ENCODE assay signal across 12 cellular contexts in genomic region chr9:86720893-86721698, GRCh38.
DNase-seq lines count a peak whose midpoint lies in the region; TF ChIP-seq lines count a peak whose summit lies in the region.
"Had no signal": no experiment of that assay in that cellular context is flagged by ENCODE, and none has a peak within 500 bp of the region (broad histone marks: within the 10 kb centered on the region; RNA-seq: fewer than 3 reads in every experiment).

No MANE protein-coding gene starts in this region.

- H3K79me2 ChIP-seq in neural progenitor cell (ENCODE audit: low read depth) = no peaks in the 10 kb centered on the region

- no peak overlapping the region for H3K9ac ChIP-seq in neural progenitor cell

- H3K4me2 ChIP-seq in neural progenitor cell = no peak overlapping the region

- no peak for TF ChIP-seq CTCF in neural progenitor cell (IDR thresholded peaks at IDR 0.05)
- TF ChIP-seq CTCF in prostate gland (IDR thresholded peaks at IDR 0.05) = no peak
- TF ChIP-seq CTCF in nephron progenitor cell (IDR thresholded peaks at IDR 0.05) = no peak

- H3K27me3 ChIP-seq in SJCRH30 (no peaks in the 10 kb centered on the region), neural progenitor cell (no peaks in the 10 kb centered on the region), prostate gland (replicated peaks; ENCODE audit: insufficient read depth) (no peaks in the 10 kb centered on the region)

- H3K9me3 ChIP-seq in SJCRH30 (replicated peaks) = peaks cover 15% of the 10 kb centered on the region
- H3K9me3 ChIP-seq in neural progenitor cell (ENCODE audit: low read depth) = no peaks in the 10 kb centered on the region
- no peaks in the 10 kb centered on the region for H3K9me3 ChIP-seq in prostate gland

- H3K4me3 ChIP-seq in SJCRH30 (no peak overlapping the region), neural progenitor cell (no peak overlapping the region), prostate gland (no peak overlapping the region)

- no peaks in the 10 kb centered on the region for H3K9me3 Mint-ChIP-seq in neural progenitor cell
- H3K9me3 Mint-ChIP-seq in nephron progenitor cell = no peaks in the 10 kb centered on the region

- H3K27me3 Mint-ChIP-seq in neural progenitor cell (ENCODE audit: insufficient read depth, low read depth) (no peaks in the 10 kb centered on the region), nephron progenitor cell (ENCODE audit: low read depth, poor library complexity) (peaks cover 11% of the 10 kb centered on the region)

- 65% methylated on average over 7 of the region's 7 CpGs for WGBS in prostate gland

- H3K4me1 Mint-ChIP-seq in neural progenitor cell (peaks cover 10% of the 10 kb centered on the region), nephron progenitor cell (peaks cover 30% of the 10 kb centered on the region)

- H3K27ac Mint-ChIP-seq in neural progenitor cell = no peak overlapping the region
- H3K27ac Mint-ChIP-seq in nephron progenitor cell = no peak overlapping the region

- H4K20me1 ChIP-seq in neural progenitor cell (ENCODE audit: low read depth) = no peaks in the 10 kb centered on the region

- peak; percentile 19 for DNase-seq in A172 (ENCODE audit: low spot score)
- peak in 1 of 2 experiments; percentile 31 for DNase-seq in SJCRH30
- peak; percentile 62 for DNase-seq in fibroblast of peridontal ligament (ENCODE audit: extremely low read depth)
- no peak for DNase-seq in neural progenitor cell (ENCODE audit: low spot score)
- no peak for DNase-seq in NCI-H2029 treated with DMSO at 0.1 percent for 48 hours (lab: John Stamatoyannopoulos, UW)
- no peak for DNase-seq in NCI-H1092 treated with DMSO at 0.1 percent for 48 hours (lab: John Stamatoyannopoulos, UW)
- no peak for DNase-seq in prostate gland (ENCODE audit: low spot score)
- no peak for DNase-seq in nephron progenitor cell
- DNase-seq: cerebellar nuclear complex; midbrain; NCI-H1048; stimulated activated CD4-positive, alpha-beta T cell treated with anti-CD3 and anti-CD28 coated beads, Interleukin-12 subunit alpha, Interleukin-12 subunit beta, amount 100 ng/mL, for 4 hours had no signal

- H3K36me3 ChIP-seq in SJCRH30 (no peaks in the 10 kb centered on the region), neural progenitor cell (no peaks in the 10 kb centered on the region), prostate gland (no peaks in the 10 kb centered on the region)

- H3K4me3 Mint-ChIP-seq in neural progenitor cell (no peak overlapping the region), nephron progenitor cell (no peak overlapping the region)

- TF ChIP-seq POLR2A in prostate gland (IDR thresholded peaks at IDR 0.05) = no peak

- H3K27ac ChIP-seq in SJCRH30 = peak overlapping the region; percentile 55
- no peak overlapping the region for H3K27ac ChIP-seq in neural progenitor cell
- no peak overlapping the region for H3K27ac ChIP-seq in prostate gland

- H3K4me1 ChIP-seq in SJCRH30 (peaks cover 29% of the 10 kb centered on the region), neural progenitor cell (no peaks in the 10 kb centered on the region), prostate gland (replicated peaks) (no peaks in the 10 kb centered on the region)

- H3K36me3 Mint-ChIP-seq in neural progenitor cell (no peaks in the 10 kb centered on the region), nephron progenitor cell (ENCODE audit: low read depth) (no peaks in the 10 kb centered on the region)

- intact Hi-C loops in prostate gland (cut with DNase I) = no loop called here

- no peaks in the 10 kb centered on the region for H3F3A ChIP-seq in neural progenitor cell (ENCODE audit: low read depth)

- peak overlapping the region; percentile 45 for H2AFZ ChIP-seq in neural progenitor cell (replicated peaks)

Comparison
In these comparisons a context has a peak if more than half of its experiments do, and no peak if none do; other contexts are left out.
1. DNase-seq: peak in A172 (single experiment) and fibroblast of peridontal ligament (single experiment); none in neural progenitor cell (single experiment), NCI-H2029 treated with DMSO at 0.1 percent for 48 hours (single experiment), NCI-H1092 treated with DMSO at 0.1 percent for 48 hours (single experiment), prostate gland (single experiment) and nephron progenitor cell (single experiment).